Comparison of ENCODE assay signal across 12 cellular contexts in genomic region chr20:46349742-46350056, GRCh38. TPM values are rescaled to one million over a fixed set of nuclear protein-coding genes. Genes with fewer than 3 reads are reported as not detected.
DNase-seq lines count a peak whose midpoint lies in the region; ATAC-seq and TF ChIP-seq lines count a peak whose summit lies in the region.
"Had no signal": no experiment of that assay in that cellular context is flagged by ENCODE, and none has a peak within 500 bp of the region (broad histone marks: within the 10 kb centered on the region; RNA-seq: fewer than 3 reads in every experiment).

No MANE protein-coding gene starts in this region.

- 0 out of 2 replicates have a peak, but pooled peaks cover 5% of the 10 kb centered on the region for H3F3A ChIP-seq in GM23248 (ENCODE audit: insufficient read depth)

- H3K4me2 ChIP-seq in GM23248 (ENCODE audit: unreplicated experiment), result no peak overlapping the region

- WGBS in GM23248 (ENCODE audit: low coverage in 1 of 2, low lambda C conversion rate in 2 of 2, missing lambda C conversion rate in 2 of 2), 2 experiments, result 81 to 86% methylated on average over 4 of the region's 4 CpGs
- 36% methylated on average over 4 of the region's 4 CpGs; no CpG with 5 or more reads in 1 of the 2 donors for WGBS in transverse colon (ENCODE audit: low coverage in 1 of 2), 2 donors

- H3K36me3 Mint-ChIP-seq in naive thymus-derived CD4-positive, alpha-beta T cell, result peaks cover 3 to 29% (median 6%) of the 10 kb centered on the region in 5 donors

- H3K4me3 Mint-ChIP-seq in naive thymus-derived CD4-positive, alpha-beta T cell, result no peak overlapping the region
- H3K4me3 Mint-ChIP-seq: T-helper 1 cell treated with Interleukin-12 subunit alpha and Interleukin-12 subunit beta and Interleukin-4 antibody, amounts not matched to agents 30 μg/mL and 1 μg/mL, for 36 hours had no signal

- TF ChIP-seq CTCF in A673 (conservative IDR thresholded peaks at IDR 0.05; ENCODE audit: low read depth, low read length) (no peak), omental fat pad (IDR thresholded peaks at IDR 0.05) (no peak), transverse colon (IDR thresholded peaks at IDR 0.05) (no peak)

- H3K4me1 ChIP-seq in A673 (ENCODE audit: insufficient read depth, low read length, poor library complexity, severe bottlenecking) (peaks cover 19% of the 10 kb centered on the region), GM23248 (ENCODE audit: insufficient read depth) (peaks cover 16% of the 10 kb centered on the region), SJCRH30 (peaks cover 20% of the 10 kb centered on the region), transverse colon (peaks cover 0 to 12% (median 2%) of the 10 kb centered on the region in 4 donors)
- no peaks in the 10 kb centered on the region for H3K4me1 ChIP-seq in naive thymus-derived CD4-positive, alpha-beta T cell (ENCODE audit: control insufficient read depth in 2 of 2, insufficient read depth in 2 of 2, low read length in 2 of 2)

- DNase-seq in A673 (ENCODE audit: low spot score) (no peak), GM23248 (no peak), SJCRH30 (peak in 1 of 2 experiments; percentile 51), left kidney (ENCODE audit: low read depth, low spot score) (peak; percentile 45), omental fat pad (ENCODE audit: low spot score) (no peak), transverse colon (no peak)
- no peak for DNase-seq in stimulated activated CD8-positive, alpha-beta memory T cell treated with anti-CD3 and anti-CD28 coated beads, Interleukin-4, amount 100 ng/mL, for 48 hours
- no peak for DNase-seq in naive thymus-derived CD4-positive, alpha-beta T cell
- DNase-seq: esophagus squamous epithelium, NCI-H524 treated with DMSO at 0.1 percent for 48 hours had no signal

- no TSS peak for BruUV-seq in A673 (replicated peaks; lab: Mats Ljungman, UMichigan)

- H3K27me3 ChIP-seq in A673 (replicated peaks; ENCODE audit: insufficient read depth, low read depth, low read length, poor library complexity), result no peaks in the 10 kb centered on the region
- H3K27me3 ChIP-seq in GM23248 (replicated peaks; ENCODE audit: insufficient read depth), result peaks cover 3% of the 10 kb centered on the region; the same call in 1 of the 2 replicates
- no peaks in the 10 kb centered on the region for H3K27me3 ChIP-seq in SJCRH30
- no peaks in the 10 kb centered on the region for H3K27me3 ChIP-seq in naive thymus-derived CD4-positive, alpha-beta T cell (ENCODE audit: control insufficient read depth in 2 of 2, insufficient read depth in 2 of 2, low read length in 2 of 2)
- H3K27me3 ChIP-seq in transverse colon, result no peaks in the 10 kb centered on the region
- H3K27me3 ChIP-seq: BE2C, esophagus squamous epithelium had no signal

- H3K9me3 ChIP-seq in A673 (ENCODE audit: low read depth, low read length, poor library complexity, severe bottlenecking) (no peaks in the 10 kb centered on the region), GM23248 (ENCODE audit: low read depth) (no peaks in the 10 kb centered on the region), SJCRH30 (replicated peaks) (no peaks in the 10 kb centered on the region), transverse colon (no peaks in the 10 kb centered on the region)
- H3K9me3 ChIP-seq in naive thymus-derived CD4-positive, alpha-beta T cell (ENCODE audit: control insufficient read depth in 2 of 3, low read length in 3 of 3), result no peaks in the 10 kb centered on the region
- H3K9me3 ChIP-seq: BE2C, esophagus squamous epithelium had no signal

- H3K36me3 ChIP-seq in A673 (ENCODE audit: insufficient read depth, low read length, poor library complexity, severe bottlenecking) (peaks cover 8% of the 10 kb centered on the region), GM23248 (ENCODE audit: low read depth) (no peaks in the 10 kb centered on the region), SJCRH30 (no peaks in the 10 kb centered on the region), transverse colon (peaks cover 0 to 4% (median 0%) of the 10 kb centered on the region in 4 donors)
- peaks cover 0 to 59% (median 4%) of the 10 kb centered on the region in 3 experiments for H3K36me3 ChIP-seq in naive thymus-derived CD4-positive, alpha-beta T cell (ENCODE audit: control insufficient read depth in 2 of 3, insufficient read depth in 3 of 3, low read length in 3 of 3)
- H3K36me3 ChIP-seq: BE2C had no signal

- no peaks in the 10 kb centered on the region for H3K79me2 ChIP-seq in GM23248 (ENCODE audit: insufficient read depth)

- H4K20me1 ChIP-seq in GM23248 (ENCODE audit: insufficient read depth), result no peaks in the 10 kb centered on the region

- intact Hi-C loops in A673 (cut with micrococcal nuclease; ENCODE audit: unreplicated experiment), result loop anchor here (2.0 kb wide), 1 partner anchor 217 kb away; no protein-coding TSS in a partner anchor
- intact Hi-C loops in naive thymus-derived CD4-positive, alpha-beta T cell (cut with micrococcal nuclease), result loop anchor here (1.0 to 10.0 kb wide), 3 partner anchors 42 to 327 kb away; no protein-coding TSS in a partner anchor
- intact Hi-C loops in transverse colon (cut with DNase I; ENCODE audit: low total_unique reads), result loop anchor here (10.0 kb wide), 1 partner anchor 215 kb away; no protein-coding TSS in a partner anchor

- H3K9me2 ChIP-seq in GM23248 (ENCODE audit: insufficient read depth), result no peaks in the 10 kb centered on the region

- peaks cover 19 to 33% (median 26%) of the 10 kb centered on the region in 7 donors for H3K4me1 Mint-ChIP-seq in naive thymus-derived CD4-positive, alpha-beta T cell

- H3K27me3 Mint-ChIP-seq in naive thymus-derived CD4-positive, alpha-beta T cell, result peaks cover 0 to 3% (median 0%) of the 10 kb centered on the region in 5 donors

- H3K4me3 ChIP-seq in A673 (ENCODE audit: low read depth, low read length, poor library complexity, severe bottlenecking) (no peak overlapping the region), GM23248 (no peak overlapping the region), SJCRH30 (no peak overlapping the region), transverse colon (no peak overlapping the region)
- H3K4me3 ChIP-seq in naive thymus-derived CD4-positive, alpha-beta T cell (ENCODE audit: low read length), result no peak overlapping the region
- H3K4me3 ChIP-seq: esophagus squamous epithelium had no signal

- TF ChIP-seq EP300 in transverse colon (IDR thresholded peaks at IDR 0.05; ENCODE audit: low read depth), result no peak

- CTCF ChIA-PET in A673 (lab: Charles Lee), result interaction anchor here (1.4 to 1.6 kb wide), 2 partner anchors 8 to 43 kb away, joined by 5 to 8 read pairs; no protein-coding TSS in a partner anchor
- CTCF ChIA-PET in naive thymus-derived CD4-positive, alpha-beta T cell (lab: Charles Lee), result interaction anchor here (0.7 to 2.1 kb wide), 5 partner anchors 13 to 58 kb away, joined by 3 to 12 read pairs (median 4); no protein-coding TSS in a partner anchor

- H3K27ac ChIP-seq in A673 (ENCODE audit: low read depth, low read length, poor library complexity, severe bottlenecking) (peak overlapping the region; percentile 85), GM23248 (peak overlapping the region; percentile 72; the same call in 1 of the 2 replicates), SJCRH30 (peak overlapping the region; percentile 64), transverse colon (peak overlapping the region in 2 of 4 donors; percentile 3 to 20)
- no peak overlapping the region for H3K27ac ChIP-seq in naive thymus-derived CD4-positive, alpha-beta T cell (ENCODE audit: low read depth, low read length)

- no peak for TF ChIP-seq POLR2A in transverse colon (IDR thresholded peaks at IDR 0.05)

- in situ Hi-C loops in GM23248 (cut with MboI), result loop anchor here (10.0 kb wide), 1 partner anchor 215 kb away; no protein-coding TSS in a partner anchor
- in situ Hi-C loops in transverse colon (cut with MboI; ENCODE audit: low pct_ligation_motif_present in 1 of 4, low pct_unique_long_range_greater_than_20kb in 1 of 4, low sequenced_read_pairs in 3 of 4), result no loop called here

- ATAC-seq in omental fat pad (ENCODE audit: low FRiP score), result no peak
- no peak for ATAC-seq in naive thymus-derived CD4-positive, alpha-beta T cell

- no peak overlapping the region for H2AFZ ChIP-seq in GM23248

- H3K9me3 Mint-ChIP-seq in naive thymus-derived CD4-positive, alpha-beta T cell, result peaks cover 0 to 4% (median 0%) of the 10 kb centered on the region in 11 donors
- H3K9me3 Mint-ChIP-seq: T-helper 1 cell treated with Interleukin-12 subunit alpha and Interleukin-12 subunit beta and Interleukin-4 antibody, amounts not matched to agents 30 μg/mL and 1 μg/mL, for 36 hours had no signal

- peak overlapping the region; percentile 49; the same call in 1 of the 2 replicates for H3K9ac ChIP-seq in GM23248

- POLR2A ChIA-PET in A673 (lab: Charles Lee; ENCODE audit: low non-redundant PET), result no interaction called here
- POLR2A ChIA-PET in naive thymus-derived CD4-positive, alpha-beta T cell (lab: Charles Lee), result interaction anchor here (0.7 to 3.4 kb wide), 6 partner anchors 9 to 51 kb away, joined by 3 to 12 read pairs (median 4); no protein-coding TSS in a partner anchor

- H3K27ac Mint-ChIP-seq in naive thymus-derived CD4-positive, alpha-beta T cell, result peak overlapping the region in 4 of 9 donors; percentile 23 to 80 (median 35)

RNA-seq across cellular contexts. Expression of gene CDH22, which starts 41.4 kb away (rescaled TPM):
- total RNA-seq in A673 (2021) (not detected in 2 replicates), omental fat pad (under 1 TPM; 0.24 to 0.46 (median 0.31) TPM), transverse colon (not detected)
- not detected in 2 replicates for total RNA-seq in GM23248 (2014; rRNA removed; shearing (Covaris generic))
- polyA plus RNA-seq in GM23248 (2016; fragmentation: Nextera tagmentation; extraction: Ambion mirVana), result not detected in 2 replicates
- 0.06 TPM in 1 of 2 replicates, not detected in the other for total RNA-seq in SJCRH30 (2014; rRNA removed; shearing (Covaris generic))
- not detected for total RNA-seq in naive thymus-derived CD4-positive, alpha-beta T cell
- polyA plus RNA-seq in naive thymus-derived CD4-positive, alpha-beta T cell, result not detected

RNA-seq across cellular contexts. Expression of gene ELMO2, which starts 56.7 kb away (rescaled TPM):
- total RNA-seq in A673 (2021), result 35.3 and 38.5 TPM in 2 replicates
- total RNA-seq in GM23248 (2014; rRNA removed; shearing (Covaris generic)), result 51.1 and 57.9 TPM in 2 replicates
- 38.4 and 41.5 TPM in 2 replicates for polyA plus RNA-seq in GM23248 (2016; fragmentation: Nextera tagmentation; extraction: Ambion mirVana)
- 51.6 and 54.5 TPM in 2 replicates for total RNA-seq in SJCRH30 (2014; rRNA removed; shearing (Covaris generic))
- 10 to 100 TPM; 30.7 to 57.6 (median 47.4) TPM for total RNA-seq in omental fat pad
- 100 to 1,000 TPM in 1 of 5 experiments, 10 to 100 TPM in 4; 50.8 to 104 (median 52.3) TPM for total RNA-seq in naive thymus-derived CD4-positive, alpha-beta T cell
- polyA plus RNA-seq in naive thymus-derived CD4-positive, alpha-beta T cell, result 10 to 100 TPM; 35.6 to 67.4 TPM
- 10 to 100 TPM; 13.5 to 30.0 (median 22.1) TPM for total RNA-seq in transverse colon
